In genomic region chr6:31862344-31863235, GRCh38 we compare ENCODE assay signal across 8 cellular contexts. TPM values are rescaled to one million over a fixed set of nuclear protein-coding genes. Genes with fewer than 3 reads are reported as not detected.
DNase-seq lines count a peak whose midpoint lies in the region; ATAC-seq and TF ChIP-seq lines count a peak whose summit lies in the region.

NEU1 (minus strand) TSS chr6:31862821; CDS start chr6:31862776, 45 bp downstream.

- DNase-seq in NCI-H774 (lab: John Stamatoyannopoulos, UW) (peak; percentile 99), left lobe of liver (ENCODE audit: low spot score) (peak; percentile 100)
- peak; percentile 98 to 99 for DNase-seq in activated CD4-positive, alpha-beta T cell treated with anti-CD3 and anti-CD28 coated beads, Interleukin-2, amount 50 U/mL, for 4 hours
- peak; percentile 99 for DNase-seq in stimulated activated CD4-positive, alpha-beta T cell treated with anti-CD3 and anti-CD28 coated beads, Interleukin-2, amount 100 ng/mL, for 4 hours (ENCODE audit: low read depth)

- ATAC-seq in GM19395 (IDR thresholded peaks at IDR 0.05; ENCODE audit: unreplicated experiment) (peak; percentile 90), HG03565 (IDR thresholded peaks at IDR 0.05; ENCODE audit: unreplicated experiment) (peak; percentile 89), left lobe of liver (peak; percentile 90)

- H3K27ac ChIP-seq in C4-2B, result peak within 1 kb of the TSS; percentile 63

- peaks cover 39% of the 10 kb centered on the region for H3K4me1 Mint-ChIP-seq in dendritic cell treated with granulocyte-macrophage colony-stimulating factor and Interleukin-4, amounts not matched to agents 40 ng/mL and 50 ng/mL, for 4 days (ENCODE audit: low read depth)

- H3K36me3 Mint-ChIP-seq in dendritic cell treated with granulocyte-macrophage colony-stimulating factor and Interleukin-4, amounts not matched to agents 40 ng/mL and 50 ng/mL, for 4 days (ENCODE audit: low read depth), result peaks cover 59% of the 10 kb centered on the region

- intact Hi-C loops in dendritic cell treated with granulocyte-macrophage colony-stimulating factor and Interleukin-4, amounts not matched to agents 40 ng/mL and 50 ng/mL, for 4 days (cut with micrococcal nuclease), result loop anchor here (1.0 kb wide), 1 partner anchor 28 kb away; no protein-coding TSS in a partner anchor

- H3K4me3 Mint-ChIP-seq in dendritic cell treated with granulocyte-macrophage colony-stimulating factor and Interleukin-4, amounts not matched to agents 40 ng/mL and 50 ng/mL, for 4 days, result peak within 1 kb of the TSS; percentile 96

- peak within 1 kb of the TSS; percentile 87 for H3K27ac Mint-ChIP-seq in dendritic cell treated with granulocyte-macrophage colony-stimulating factor and Interleukin-4, amounts not matched to agents 40 ng/mL and 50 ng/mL, for 4 days

- no peaks in the 10 kb centered on the region for H3K27me3 Mint-ChIP-seq in dendritic cell treated with granulocyte-macrophage colony-stimulating factor and Interleukin-4, amounts not matched to agents 40 ng/mL and 50 ng/mL, for 4 days

- TF ChIP-seq CTCF in C4-2B (conservative IDR thresholded peaks at IDR 0.05), result no peak

- H3K9me3 Mint-ChIP-seq in dendritic cell treated with granulocyte-macrophage colony-stimulating factor and Interleukin-4, amounts not matched to agents 40 ng/mL and 50 ng/mL, for 4 days, result no peaks in the 10 kb centered on the region

RNA-seq across cellular contexts. Expression of gene NEU1, which starts in this region (rescaled TPM):
- total RNA-seq in left lobe of liver, result 20.1 TPM

Comparison
In these comparisons a context has a peak if more than half of its experiments do, and no peak if none do; other contexts are left out.
1. Peak in every context shown above with its lines: DNase-seq, ATAC-seq and H3K27ac ChIP-seq.